8 cellular contexts compared by ENCODE assay signal in genomic region chr12:2690348-2691000, GRCh38.
DNase-seq lines count a peak whose midpoint lies in the region; ATAC-seq and TF ChIP-seq lines count a peak whose summit lies in the region.

No MANE protein-coding gene starts in this region.

- CTCF ChIA-PET in activated CD8-positive, alpha-beta T cell treated with anti-CD3 and anti-CD28 coated beads, Interleukin-2, amount 10 ng/mL, durations not matched to agents 7 days and 5 days (lab: Charles Lee): interaction anchor here (0.6 to 4.5 kb wide), 12 partner anchors 7 to 383 kb away, joined by 3 to 44 read pairs (median 5); partner anchors contain the start of genes FKBP4 and ITFG2

- H3K4me1 Mint-ChIP-seq in activated T-cell treated with anti-CD3 and anti-CD28 coated beads, Interleukin-2, amount 50 U/mL, for 24 hours (ENCODE audit: low read depth): peaks cover 39% of the 10 kb centered on the region
- H3K4me1 Mint-ChIP-seq in activated CD8-positive, alpha-beta T cell treated with anti-CD3 and anti-CD28 coated beads, Interleukin-2, amount 10 ng/mL, durations not matched to agents 7 days and 5 days (ENCODE audit: low read depth): peaks cover 42% of the 10 kb centered on the region

- no peaks in the 10 kb centered on the region for H3K9me3 ChIP-seq in lower lobe of right lung
- no peaks in the 10 kb centered on the region for H3K9me3 ChIP-seq in stomach

- peak overlapping the region; percentile 31 for H3K27ac ChIP-seq in lower lobe of right lung
- H3K27ac ChIP-seq in stomach: peak overlapping the region in 1 of 5 donors; percentile 72

- no peaks in the 10 kb centered on the region for H3K9me3 Mint-ChIP-seq in activated T-cell treated with anti-CD3 and anti-CD28 coated beads, Interleukin-2, amount 50 U/mL, for 24 hours
- H3K9me3 Mint-ChIP-seq in activated CD8-positive, alpha-beta T cell treated with anti-CD3 and anti-CD28 coated beads, Interleukin-2, amount 10 ng/mL, durations not matched to agents 7 days and 5 days (ENCODE audit: insufficient read depth): no peaks in the 10 kb centered on the region

- H3K27me3 Mint-ChIP-seq in activated T-cell treated with anti-CD3 and anti-CD28 coated beads, Interleukin-2, amount 50 U/mL, for 24 hours: peaks cover 10% of the 10 kb centered on the region
- peaks cover 6% of the 10 kb centered on the region for H3K27me3 Mint-ChIP-seq in activated CD8-positive, alpha-beta T cell treated with anti-CD3 and anti-CD28 coated beads, Interleukin-2, amount 10 ng/mL, durations not matched to agents 7 days and 5 days (ENCODE audit: low read depth)

- no peak for DNase-seq in activated T-cell treated with anti-CD3 and anti-CD28 coated beads, Interleukin-2, amount 50 U/mL, for 24 hours
- no peak for DNase-seq in activated T-cell treated with anti-CD3 and anti-CD28 coated beads, Interleukin-2, amount 50 U/mL, for 48 hours
- no peak for DNase-seq in activated CD8-positive, alpha-beta T cell treated with anti-CD3 and anti-CD28 coated beads, Interleukin-2, amount 10 ng/mL, durations not matched to agents 7 days and 5 days
- no peak for DNase-seq in lower lobe of right lung
- DNase-seq in stomach: no peak
- DNase-seq in ecto neural progenitor cell (ENCODE audit: low spot score): no peak
- no peak for DNase-seq in HT-29 (ENCODE audit: low spot score)

- H3K4me1 ChIP-seq in lower lobe of right lung: peaks cover 4% of the 10 kb centered on the region
- H3K4me1 ChIP-seq in stomach: peaks cover 0 to 24% (median 15%) of the 10 kb centered on the region in 4 donors

- TF ChIP-seq POLR2A in stomach (IDR thresholded peaks at IDR 0.05): no peak

- POLR2A ChIA-PET in activated CD8-positive, alpha-beta T cell treated with anti-CD3 and anti-CD28 coated beads, Interleukin-2, amount 10 ng/mL, durations not matched to agents 7 days and 5 days (lab: Charles Lee): interaction anchor here (1.0 to 1.7 kb wide), 5 partner anchors 8 to 122 kb away, joined by 3 to 13 read pairs (median 7); partner anchors contain the start of genes FKBP4 and ITFG2

- peak overlapping the region; percentile 81 for H3K4me3 Mint-ChIP-seq in activated T-cell treated with anti-CD3 and anti-CD28 coated beads, Interleukin-2, amount 50 U/mL, for 24 hours
- peak overlapping the region; percentile 86 for H3K4me3 Mint-ChIP-seq in activated CD8-positive, alpha-beta T cell treated with anti-CD3 and anti-CD28 coated beads, Interleukin-2, amount 10 ng/mL, durations not matched to agents 7 days and 5 days

- H3K36me3 ChIP-seq in lower lobe of right lung: peaks cover 3% of the 10 kb centered on the region
- H3K36me3 ChIP-seq in stomach: peaks cover 14 to 58% (median 28%) of the 10 kb centered on the region in 4 donors

- peaks cover 26% of the 10 kb centered on the region for H3K27me3 ChIP-seq in lower lobe of right lung (ENCODE audit: low read depth)
- H3K27me3 ChIP-seq in stomach: peaks cover 0 to 6% (median 0%) of the 10 kb centered on the region in 3 donors

- no peak for TF ChIP-seq EP300 in stomach (IDR thresholded peaks at IDR 0.05)

- peaks cover 2% of the 10 kb centered on the region for H3K36me3 Mint-ChIP-seq in activated T-cell treated with anti-CD3 and anti-CD28 coated beads, Interleukin-2, amount 50 U/mL, for 24 hours (ENCODE audit: low read depth)
- peaks cover 4% of the 10 kb centered on the region for H3K36me3 Mint-ChIP-seq in activated CD8-positive, alpha-beta T cell treated with anti-CD3 and anti-CD28 coated beads, Interleukin-2, amount 10 ng/mL, durations not matched to agents 7 days and 5 days (ENCODE audit: low read depth)

- peak overlapping the region; percentile 88 for H3K27ac Mint-ChIP-seq in activated T-cell treated with anti-CD3 and anti-CD28 coated beads, Interleukin-2, amount 50 U/mL, for 24 hours
- H3K27ac Mint-ChIP-seq in activated CD8-positive, alpha-beta T cell treated with anti-CD3 and anti-CD28 coated beads, Interleukin-2, amount 10 ng/mL, durations not matched to agents 7 days and 5 days: peak overlapping the region; percentile 93

- intact Hi-C loops in lower lobe of right lung (cut with DNase I) (no loop called here), stomach (cut with DNase I; ENCODE audit: low total_unique reads) (no loop called here)

- WGBS in stomach, 5 donors: 60 to 73% (median 66%) methylated on average over 13 to 14 of the region's 14 CpGs

- no peak for ATAC-seq in activated CD8-positive, alpha-beta T cell treated with anti-CD3 and anti-CD28 coated beads, Interleukin-2, amount 10 ng/mL, durations not matched to agents 7 days and 5 days
- ATAC-seq in lower lobe of right lung: no peak
- no peak for ATAC-seq in HG03442 (IDR thresholded peaks at IDR 0.05; ENCODE audit: unreplicated experiment)

- no peak for TF ChIP-seq CTCF in lower lobe of right lung (IDR thresholded peaks at IDR 0.05)
- TF ChIP-seq CTCF in stomach (IDR thresholded peaks at IDR 0.05): no peak

- H3K4me3 ChIP-seq in lower lobe of right lung (peak overlapping the region; percentile 49), stomach (peak overlapping the region; percentile 46 to 66 (median 52))
